ENCODE assay signal across 8 cellular contexts in genomic region chr9:137064027-137064879, GRCh38. TPM values are rescaled to one million over a fixed set of nuclear protein-coding genes. Genes with fewer than 3 reads are reported as not detected.
DNase-seq lines count a peak whose midpoint lies in the region; ATAC-seq and TF ChIP-seq lines count a peak whose summit lies in the region.

No MANE protein-coding gene starts in this region.

- peaks cover 6 to 18% of the 10 kb centered on the region in 2 donors for H3K36me3 Mint-ChIP-seq in CD14-positive monocyte
- H3K36me3 Mint-ChIP-seq in immature natural killer cell, result no peaks in the 10 kb centered on the region

- H3K27me3 Mint-ChIP-seq in CD14-positive monocyte (ENCODE audit: low read depth in 3 of 3), result peaks cover 14 to 22% (median 14%) of the 10 kb centered on the region in 3 donors
- peaks cover 0 to 4% (median 2%) of the 10 kb centered on the region in 3 donors for H3K27me3 Mint-ChIP-seq in immature natural killer cell (ENCODE audit: low read depth in 3 of 3)

- intact Hi-C loops in CD14-positive monocyte (cut with micrococcal nuclease), result loop anchor here in 1 of 2 donors (10.0 kb wide), 1 partner anchor 279 kb away; no protein-coding TSS in a partner anchor

- DNase-seq in CD14-positive monocyte (ENCODE audit: low spot score) (no peak), HFF-Myc (ENCODE audit: extremely low read depth, low read depth) (no peak), T-helper 2 cell (peak; percentile 24 to 61 (median 42)), astrocyte of the spinal cord (ENCODE audit: low read depth, low spot score) (no peak), immature natural killer cell (peak; percentile 45 to 53 (median 47)), DMS79 (lab: John Stamatoyannopoulos, UW) (no peak)
- DNase-seq in stimulated activated CD4-positive, alpha-beta T cell treated with anti-CD3 and anti-CD28 coated beads, Interleukin-1b, Interleukin-23, amount 100 ng/mL, for 48 hours, result peak; percentile 49

- TF ChIP-seq CTCF in CD14-positive monocyte (IDR thresholded peaks at IDR 0.05) (peak; percentile 98), HFF-Myc (IDR thresholded peaks at IDR 0.05; ENCODE audit: low read depth, low read length, missing control alignments) (peak; percentile 90), astrocyte of the spinal cord (IDR thresholded peaks at IDR 0.05; ENCODE audit: low read depth, low read length) (peak; percentile 97)

- H3K9me3 Mint-ChIP-seq in CD14-positive monocyte (no peaks in the 10 kb centered on the region), immature natural killer cell (no peaks in the 10 kb centered on the region)

- H3K27ac Mint-ChIP-seq in CD14-positive monocyte (no peak overlapping the region), immature natural killer cell (no peak overlapping the region)

- H3K4me3 ChIP-seq in HFF-Myc (replicated peaks; ENCODE audit: low read depth, low read length) (no peak overlapping the region), astrocyte of the spinal cord (ENCODE audit: low read depth, low read length) (no peak overlapping the region)

- H3K4me3 Mint-ChIP-seq in CD14-positive monocyte (no peak overlapping the region), immature natural killer cell (no peak overlapping the region)

- H3K4me1 Mint-ChIP-seq in CD14-positive monocyte, result peaks cover 16% of the 10 kb centered on the region
- peaks cover 4% of the 10 kb centered on the region in 2 donors for H3K4me1 Mint-ChIP-seq in immature natural killer cell

- ATAC-seq in HG02588 (IDR thresholded peaks at IDR 0.05; ENCODE audit: unreplicated experiment), result no peak

- in situ Hi-C loops in astrocyte of the spinal cord (cut with HindIII; ENCODE audit: low sequenced_read_pairs), result no loop called here

RNA-seq across cellular contexts. Expression of gene SAPCD2, which starts 6.1 kb away (rescaled TPM):
- polyA plus RNA-seq in CD14-positive monocyte, result 1 to 10 TPM; 1.7 to 3.1 TPM
- polyA plus RNA-seq in immature natural killer cell, result under 1 TPM; 0.06 to 0.95 (median 0.39) TPM

RNA-seq across cellular contexts. Expression of gene ENTPD2, which starts 10.4 kb away (rescaled TPM):
- polyA plus RNA-seq in CD14-positive monocyte, result not detected
- not detected for polyA plus RNA-seq in immature natural killer cell

RNA-seq across cellular contexts. Expression of gene UAP1L1, which starts 13.1 kb away (rescaled TPM):
- polyA plus RNA-seq in CD14-positive monocyte (10 to 100 TPM in 1 of 2 donors, 1 to 10 TPM in 1; 5.7 to 14.8 TPM), immature natural killer cell (1 to 10 TPM; 1.3 to 1.4 (median 1.4) TPM)

RNA-seq across cellular contexts. Expression of gene NPDC1, which starts 18.3 kb away (rescaled TPM):
- under 1 TPM in 1 of 2 donors, not detected in 1; 0.51 TPM for polyA plus RNA-seq in CD14-positive monocyte
- 1 to 10 TPM in 2 of 3 donors, under 1 TPM in 1; 0.36 to 1.4 (median 1.1) TPM for polyA plus RNA-seq in immature natural killer cell

RNA-seq across cellular contexts. Expression of gene MAN1B1, which starts 22.5 kb away (rescaled TPM):
- polyA plus RNA-seq in CD14-positive monocyte, result 10 to 100 TPM; 29.3 to 38.2 TPM
- polyA plus RNA-seq in immature natural killer cell, result 10 to 100 TPM; 59.7 to 71.8 (median 66.1) TPM

Comparison
In these comparisons a context has a peak if more than half of its experiments do, and no peak if none do; other contexts are left out.
1. DNase-seq: peak in T-helper 2 cell (5 of 5), immature natural killer cell (3 of 3) and stimulated activated CD4-positive, alpha-beta T cell treated with anti-CD3 and anti-CD28 coated beads, Interleukin-1b, Interleukin-23, amount 100 ng/mL, for 48 hours (single experiment); none in CD14-positive monocyte (single experiment), HFF-Myc (single experiment), astrocyte of the spinal cord (single experiment) and DMS79 (single experiment).
2. Peak in every context shown above with its lines, with median percentiles within 50 percentile points of each other: CTCF ChIP-seq.